Comparison of ENCODE assay signal across 29 cellular contexts in the genomic region with DNA sequence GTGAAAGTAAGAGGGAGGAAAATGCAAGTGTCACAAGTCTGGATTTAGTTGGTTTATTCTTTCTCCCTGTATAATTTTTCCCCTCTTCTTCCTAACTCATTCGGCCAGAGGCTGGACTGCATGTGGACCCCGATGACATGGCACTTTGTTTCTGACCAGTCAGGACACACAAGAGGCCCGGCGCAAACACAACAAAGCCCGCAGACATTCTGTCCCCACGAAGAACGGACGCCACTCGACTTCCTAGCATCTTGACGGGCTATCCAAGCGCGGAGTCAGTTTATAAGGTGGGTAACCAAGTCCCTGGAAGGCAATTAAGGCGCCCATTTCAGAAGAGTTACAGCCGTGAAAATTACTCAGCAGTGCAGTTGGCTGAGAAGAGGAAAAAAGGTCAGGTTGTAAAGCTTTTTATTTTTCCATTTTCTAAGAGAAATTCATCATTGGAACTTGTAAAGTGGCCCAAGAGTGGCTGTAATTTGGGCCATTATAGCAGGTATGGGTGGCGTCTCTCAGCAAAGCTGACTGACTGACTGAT. TPM values are rescaled to one million over a fixed set of nuclear protein-coding genes. Genes with fewer than 3 reads are reported as not detected.
"Had no signal": no experiment of that assay in that cellular context is flagged by ENCODE, and none has a peak within 500 bp of the region (broad histone marks: within the 10 kb centered on the region; RNA-seq: fewer than 3 reads in every experiment).

TPO (plus strand) TSS at position 308 of the 535 bp plus-strand sequence. CDS start 946 bp downstream, outside the sequence.

- H3K27me3 Mint-ChIP-seq: activated B cell treated with CpG ODN at 0.5 μM for 24 hours; activated CD4-positive, alpha-beta T cell treated with anti-CD3 and anti-CD28 coated beads, Interleukin-2, amount 10 ng/mL, durations not matched to agents 24 days and 14 days; activated CD8-positive, alpha-beta memory T cell treated with anti-CD3 and anti-CD28 coated beads, Interleukin-2, amount 10 ng/mL, durations not matched to agents 7 days and 5 days; activated naive CD8-positive, alpha-beta T cell; activated T-helper 17 cell treated with anti-CD3 and anti-CD28 coated beads, Interleukin-2, amount 50 U/mL, for 72 hours; T-cell had no signal

- DNase-seq: activated B cell treated with CpG ODN at 0.5 μM for 24 hours; activated CD4-positive, alpha-beta T cell treated with anti-CD3 and anti-CD28 coated beads for 1 hour; activated CD4-positive, alpha-beta T cell treated with anti-CD3 and anti-CD28 coated beads, Interleukin-2, amount 10 ng/mL, durations not matched to agents 24 days and 14 days; activated CD4-positive, alpha-beta T cell treated with anti-CD3 and anti-CD28 coated beads, Interleukin-2, amount 50 U/mL, for 48 hours; activated CD8-positive, alpha-beta memory T cell treated with anti-CD3 and anti-CD28 coated beads, Interleukin-2, amount 10 ng/mL, durations not matched to agents 7 days and 5 days; activated gamma-delta T cell; activated naive CD4-positive, alpha-beta T cell treated with anti-CD3 and anti-CD28 coated beads for 36 hours; activated T-cell treated with anti-CD3 and anti-CD28 coated beads, Interleukin-2, amount 50 U/mL, for 48 hours; amygdala; brain microvascular endothelial cell; KG1; NCI-H1092; NCI-H1417; NCI-H2029 treated with DMSO at 0.1 percent for 48 hours; NCI-H345; NCI-H510A; NCI-H526 treated with DMSO at 0.1 percent for 48 hours; NCI-H82; RPMI8226; T-cell; T-helper 2 cell; T1000 had no signal

- H3K27me3 ChIP-seq: brain microvascular endothelial cell had no signal

- H3K27ac Mint-ChIP-seq: activated B cell treated with CpG ODN at 0.5 μM for 24 hours; activated CD4-positive, alpha-beta T cell treated with anti-CD3 and anti-CD28 coated beads, Interleukin-2, amount 10 ng/mL, durations not matched to agents 24 days and 14 days; activated CD8-positive, alpha-beta memory T cell treated with anti-CD3 and anti-CD28 coated beads, Interleukin-2, amount 10 ng/mL, durations not matched to agents 7 days and 5 days; activated naive CD4-positive, alpha-beta T cell treated with anti-CD3 and anti-CD28 coated beads for 36 hours; activated naive CD8-positive, alpha-beta T cell; activated T-helper 17 cell treated with anti-CD3 and anti-CD28 coated beads, Interleukin-2, amount 50 U/mL, for 72 hours; T-cell had no signal

- H3K4me1 Mint-ChIP-seq: activated B cell treated with CpG ODN at 0.5 μM for 24 hours; activated CD4-positive, alpha-beta T cell treated with anti-CD3 and anti-CD28 coated beads, Interleukin-2, amount 10 ng/mL, durations not matched to agents 24 days and 14 days; activated CD8-positive, alpha-beta memory T cell treated with anti-CD3 and anti-CD28 coated beads, Interleukin-2, amount 10 ng/mL, durations not matched to agents 7 days and 5 days; activated T-helper 17 cell treated with anti-CD3 and anti-CD28 coated beads, Interleukin-2, amount 50 U/mL, for 72 hours; IgD-negative memory B cell had no signal

- H3K4me3 ChIP-seq: SK-N-MC had no signal

- ATAC-seq: activated CD8-positive, alpha-beta memory T cell treated with anti-CD3 and anti-CD28 coated beads, Interleukin-2, amount 10 ng/mL, durations not matched to agents 7 days and 5 days; activated T-helper 17 cell treated with anti-CD3 and anti-CD28 coated beads, Interleukin-2, amount 50 U/mL, for 72 hours; Right ventricle myocardium inferior; T-cell had no signal

- H3K27ac ChIP-seq: brain microvascular endothelial cell, SK-N-MC had no signal

- H3K36me3 ChIP-seq: brain microvascular endothelial cell had no signal

- H3K9me3 Mint-ChIP-seq: activated B cell treated with CpG ODN at 0.5 μM for 24 hours; activated CD4-positive, alpha-beta T cell treated with anti-CD3 and anti-CD28 coated beads, Interleukin-2, amount 10 ng/mL, durations not matched to agents 24 days and 14 days; activated naive CD4-positive, alpha-beta T cell treated with anti-CD3 and anti-CD28 coated beads for 36 hours; activated T-helper 17 cell treated with anti-CD3 and anti-CD28 coated beads, Interleukin-2, amount 50 U/mL, for 72 hours; IgD-negative memory B cell; T-cell had no signal

- H3K36me3 Mint-ChIP-seq: activated CD8-positive, alpha-beta memory T cell treated with anti-CD3 and anti-CD28 coated beads, Interleukin-2, amount 10 ng/mL, durations not matched to agents 7 days and 5 days; activated naive CD8-positive, alpha-beta T cell; IgD-negative memory B cell; T-cell had no signal

- H3K4me3 Mint-ChIP-seq: activated B cell treated with CpG ODN at 0.5 μM for 24 hours; activated CD4-positive, alpha-beta T cell treated with anti-CD3 and anti-CD28 coated beads, Interleukin-2, amount 10 ng/mL, durations not matched to agents 24 days and 14 days; activated CD8-positive, alpha-beta memory T cell treated with anti-CD3 and anti-CD28 coated beads, Interleukin-2, amount 10 ng/mL, durations not matched to agents 7 days and 5 days; activated naive CD4-positive, alpha-beta T cell treated with anti-CD3 and anti-CD28 coated beads for 36 hours; activated naive CD8-positive, alpha-beta T cell; activated T-helper 17 cell treated with anti-CD3 and anti-CD28 coated beads, Interleukin-2, amount 50 U/mL, for 72 hours; IgD-negative memory B cell; T-cell had no signal

RNA-seq across cellular contexts. Expression of gene TPO, which starts in this region (rescaled TPM):
- total RNA-seq: activated B cell treated with CpG ODN at 0.5 μM for 24 hours; activated CD4-positive, alpha-beta T cell treated with anti-CD3 and anti-CD28 coated beads, Interleukin-2, amount 10 ng/mL, durations not matched to agents 24 days and 14 days; activated naive CD4-positive, alpha-beta T cell treated with anti-CD3 and anti-CD28 coated beads for 36 hours; MCF 10A; OCI-LY7 had no signal
- polyA plus RNA-seq: IgD-negative memory B cell had no signal
